ENCODE assay signal across 18 cellular contexts in the genomic region with DNA sequence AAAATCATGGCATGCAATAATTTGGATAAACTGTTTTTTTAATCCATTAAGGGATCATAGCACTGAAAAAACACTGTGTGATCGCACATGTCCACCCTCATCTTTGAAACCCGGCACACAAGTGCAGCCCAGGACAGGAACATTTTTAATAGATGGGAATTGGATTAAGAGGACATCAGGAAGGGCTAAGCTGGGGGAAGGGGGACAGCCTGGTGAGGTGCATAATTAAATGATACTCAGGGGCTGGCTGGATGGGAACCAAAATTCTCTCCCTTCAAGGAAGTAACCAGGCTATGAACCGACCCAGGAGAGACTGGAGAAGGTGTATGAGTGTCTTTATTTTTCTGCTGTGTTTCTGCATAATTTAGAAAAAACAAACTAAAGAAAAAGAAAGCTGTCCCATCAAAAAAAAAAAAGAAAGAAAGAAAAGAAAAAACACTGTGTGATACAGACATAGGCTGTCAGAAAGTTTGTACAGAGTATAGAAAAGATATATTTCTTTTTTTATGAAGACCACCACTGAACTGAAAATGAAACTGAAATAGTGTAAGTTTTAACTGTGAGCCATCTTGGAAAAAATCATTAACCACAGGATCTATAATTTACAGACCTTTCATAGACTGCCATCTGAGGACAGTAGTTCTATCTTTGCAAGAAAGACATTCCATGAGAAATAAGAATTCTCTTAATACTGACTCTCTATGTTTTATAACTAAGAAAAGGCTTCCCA.
DNase-seq lines count a peak whose midpoint lies in the region; TF ChIP-seq lines count a peak whose summit lies in the region.
"Had no signal": no experiment of that assay in that cellular context is flagged by ENCODE, and none has a peak within 500 bp of the region (broad histone marks: within the 10 kb centered on the region; RNA-seq: fewer than 3 reads in every experiment).

No MANE protein-coding gene starts in this region.

- no peaks in the 10 kb centered on the region for H3K27me3 ChIP-seq in KMS-11 (ENCODE audit: insufficient read depth, low read depth)
- no peaks in the 10 kb centered on the region for H3K27me3 ChIP-seq in prostate gland (replicated peaks; ENCODE audit: insufficient read depth)
- no peaks in the 10 kb centered on the region for H3K27me3 ChIP-seq in CD4-positive, alpha-beta memory T cell (ENCODE audit: insufficient read depth, low read length)

- peaks cover 16% of the 10 kb centered on the region for H3K4me1 Mint-ChIP-seq in nephron
- H3K4me1 Mint-ChIP-seq in CD4-positive, alpha-beta memory T cell, result peaks cover 0 to 19% (median 7%) of the 10 kb centered on the region in 4 donors
- H3K4me1 Mint-ChIP-seq: CD4-positive, CD25-positive, alpha-beta regulatory T cell had no signal

- H3K79me2 ChIP-seq in KMS-11 (ENCODE audit: insufficient read depth, low read depth), result no peaks in the 10 kb centered on the region

- POLR2A ChIA-PET in CD4-positive, alpha-beta memory T cell (lab: Charles Lee; ENCODE audit: partially characterized antibody), result no interaction called here

- 86% methylated on average over 3 of the region's 3 CpGs for WGBS in prostate gland

- DNase-seq in ACHN (peak; percentile 37), SK-N-DZ (ENCODE audit: low spot score) (peak; percentile 7), prostate gland (ENCODE audit: low spot score) (no peak), NCI-H1436 treated with DMSO at 0.1 percent for 48 hours (lab: John Stamatoyannopoulos, UW) (no peak), erythroblast (lab: John Stamatoyannopoulos, UW) (no peak)
- DNase-seq in CD4-positive, alpha-beta memory T cell, result no peak
- DNase-seq: AML-193; CD4-positive, CD25-positive, alpha-beta regulatory T cell; DMS53; NCI-H1417; NCI-H2029; NCI-H2171; NCI-H446 treated with DMSO at 0.1 percent for 48 hours had no signal

- H3K9me3 ChIP-seq in prostate gland, result no peaks in the 10 kb centered on the region
- no peaks in the 10 kb centered on the region for H3K9me3 ChIP-seq in CD4-positive, alpha-beta memory T cell (ENCODE audit: control insufficient read depth in 1 of 2, low read length in 2 of 2)
- H3K9me3 ChIP-seq: HAP-1 had no signal

- H3K4me3 ChIP-seq in KMS-11 (IDR thresholded peaks at IDR 0.05; ENCODE audit: insufficient read depth, low read depth, low read length), result no peak overlapping the region
- no peak overlapping the region for H3K4me3 ChIP-seq in prostate gland
- no peak overlapping the region for H3K4me3 ChIP-seq in CD4-positive, alpha-beta memory T cell (ENCODE audit: low read length in 2 of 2)
- H3K4me3 ChIP-seq: HAP-1, SK-N-MC had no signal

- no peaks in the 10 kb centered on the region for H3K36me3 Mint-ChIP-seq in nephron (ENCODE audit: low read depth)
- H3K36me3 Mint-ChIP-seq in CD4-positive, alpha-beta memory T cell, result no peaks in the 10 kb centered on the region
- H3K36me3 Mint-ChIP-seq: CD4-positive, CD25-positive, alpha-beta regulatory T cell had no signal

- H2AFZ ChIP-seq in KMS-11 (ENCODE audit: low read depth), result peak overlapping the region; percentile 6; the same call in 1 of the 2 replicates

- in situ Hi-C loops in ACHN (cut with HindIII; ENCODE audit: low pct_ligation_motif_present, low pct_unique_long_range_greater_than_20kb, low sequenced_read_pairs), result no loop called here

- no peaks in the 10 kb centered on the region for H3K27me3 Mint-ChIP-seq in nephron (ENCODE audit: low read depth)
- H3K27me3 Mint-ChIP-seq in CD4-positive, alpha-beta memory T cell, result peaks cover 10 to 21% of the 10 kb centered on the region in 2 donors

- H3K4me1 ChIP-seq in KMS-11 (ENCODE audit: low read depth, poor library complexity, severe bottlenecking) (peaks cover 9% of the 10 kb centered on the region), prostate gland (replicated peaks) (no peaks in the 10 kb centered on the region)
- H3K4me1 ChIP-seq in CD4-positive, alpha-beta memory T cell (ENCODE audit: insufficient read depth, low read length), result no peaks in the 10 kb centered on the region
- H3K4me1 ChIP-seq: HAP-1 had no signal

- H3K27ac ChIP-seq in KMS-11, result no peak overlapping the region
- no peak overlapping the region for H3K27ac ChIP-seq in prostate gland
- H3K27ac ChIP-seq in CD4-positive, alpha-beta memory T cell (ENCODE audit: low read depth, low read length), result no peak overlapping the region
- H3K27ac ChIP-seq: SK-N-MC had no signal

- no peak overlapping the region for H3K4me2 ChIP-seq in KMS-11

- intact Hi-C loops in prostate gland (cut with DNase I), result no loop called here
- intact Hi-C loops in CD4-positive, alpha-beta memory T cell (cut with micrococcal nuclease), result no loop called here

- no peak overlapping the region for H3K9ac ChIP-seq in KMS-11

- no peaks in the 10 kb centered on the region for H4K20me1 ChIP-seq in KMS-11 (ENCODE audit: insufficient read depth)

- TF ChIP-seq POLR2A in prostate gland (IDR thresholded peaks at IDR 0.05) (no peak), erythroblast (IDR thresholded peaks at IDR 0.05; ENCODE audit: low read length) (no peak)

- H3K36me3 ChIP-seq in KMS-11 (ENCODE audit: insufficient read depth) (no peaks in the 10 kb centered on the region), prostate gland (no peaks in the 10 kb centered on the region)
- H3K36me3 ChIP-seq in CD4-positive, alpha-beta memory T cell (ENCODE audit: insufficient read depth, low read length), result no peaks in the 10 kb centered on the region
- H3K36me3 ChIP-seq: HAP-1 had no signal

- CTCF ChIA-PET in CD4-positive, alpha-beta memory T cell (lab: Charles Lee; ENCODE audit: partially characterized antibody), result no interaction called here

- peaks cover 5% of the 10 kb centered on the region for H3K9me3 Mint-ChIP-seq in nephron
- H3K9me3 Mint-ChIP-seq in CD4-positive, alpha-beta memory T cell, result peaks cover 0 to 3% (median 0%) of the 10 kb centered on the region in 8 donors

- no peak for TF ChIP-seq CTCF in KMS-11 (conservative IDR thresholded peaks at IDR 0.05; ENCODE audit: low read depth, low read length)
- no peak for TF ChIP-seq CTCF in nephron (IDR thresholded peaks at IDR 0.05; ENCODE audit: unreplicated experiment in 3 of 3)
- no peak for TF ChIP-seq CTCF in prostate gland (IDR thresholded peaks at IDR 0.05)

- peak overlapping the region; percentile 36 to 79 (median 66) for H3K27ac Mint-ChIP-seq in nephron
- H3K27ac Mint-ChIP-seq in CD4-positive, alpha-beta memory T cell, result peak overlapping the region in 1 of 7 donors; percentile 31
- H3K27ac Mint-ChIP-seq: CD4-positive, CD25-positive, alpha-beta regulatory T cell; IgD-negative memory B cell had no signal

- H3K4me3 Mint-ChIP-seq in nephron, result peak overlapping the region in 1 of 3 experiments; percentile 19
- H3K4me3 Mint-ChIP-seq in CD4-positive, alpha-beta memory T cell, result no peak overlapping the region
- H3K4me3 Mint-ChIP-seq: CD4-positive, CD25-positive, alpha-beta regulatory T cell; IgD-negative memory B cell had no signal

Comparison
In these comparisons a context has a peak if more than half of its experiments do, and no peak if none do; other contexts are left out.
1. DNase-seq: peak in ACHN (single experiment) and SK-N-DZ (single experiment); none in prostate gland (single experiment), NCI-H1436 treated with DMSO at 0.1 percent for 48 hours (single experiment), CD4-positive, alpha-beta memory T cell (0 of 5) and erythroblast (0 of 2).